17 cellular contexts compared by ENCODE assay signal in genomic region chr4:132015321-132015720, GRCh38.
DNase-seq lines count a peak whose midpoint lies in the region; ATAC-seq, FAIRE-seq and TF ChIP-seq lines count a peak whose summit lies in the region.
"Had no signal": no experiment of that assay in that cellular context is flagged by ENCODE, and none has a peak within 500 bp of the region (broad histone marks: within the 10 kb centered on the region; RNA-seq: fewer than 3 reads in every experiment).

No MANE protein-coding gene starts in this region.

- H3K36me3 ChIP-seq in DND-41 (ENCODE audit: insufficient read depth, low read length): no peaks in the 10 kb centered on the region
- peaks cover 4% of the 10 kb centered on the region; the same call in 1 of the 2 replicates for H3K36me3 ChIP-seq in OCI-LY1 (ENCODE audit: insufficient read depth, low read length)
- H3K36me3 ChIP-seq in keratinocyte (ENCODE audit: control insufficient read depth in 2 of 2, extremely low read depth in 1 of 2, insufficient read depth in 2 of 2, low read length in 2 of 2): no peaks in the 10 kb centered on the region
- H3K36me3 ChIP-seq in PC-3 (ENCODE audit: low read depth, low read length): no peaks in the 10 kb centered on the region
- no peaks in the 10 kb centered on the region for H3K36me3 ChIP-seq in CD8-positive, alpha-beta T cell (ENCODE audit: insufficient read depth, low read length)
- H3K36me3 ChIP-seq in body of pancreas (replicated peaks in 1 of 2; ENCODE audit: insufficient read depth in 1 of 2, low read depth in 2 of 2): no peaks in the 10 kb centered on the region

- H2AFZ ChIP-seq in DND-41 (ENCODE audit: low read depth, low read length) (peak overlapping the region; percentile 33; the same call in 1 of the 2 replicates), OCI-LY1 (ENCODE audit: low read length) (peak overlapping the region; percentile 80), keratinocyte (ENCODE audit: control insufficient read depth, low read length) (peak overlapping the region; percentile 18), PC-3 (ENCODE audit: low read length) (no peak overlapping the region)

- H3K4me3 ChIP-seq in DND-41 (ENCODE audit: low read depth in 1 of 2, low read length in 2 of 2) (no peak overlapping the region), OCI-LY1 (ENCODE audit: low read depth, low read length, poor library complexity, severe bottlenecking) (no peak overlapping the region), keratinocyte (ENCODE audit: control insufficient read depth in 2 of 3, extremely low read depth in 1 of 3, insufficient read depth in 2 of 3, low read depth in 1 of 3, low read length in 3 of 3) (no peak overlapping the region), PC-3 (ENCODE audit: low read length) (no peak overlapping the region), body of pancreas (no peak overlapping the region)
- H3K4me3 ChIP-seq in CD8-positive, alpha-beta T cell (ENCODE audit: low read depth, low read length): no peak overlapping the region

- no peak overlapping the region for H3K27ac Mint-ChIP-seq in CD8-positive, alpha-beta T cell
- H3K27ac Mint-ChIP-seq: CD4-positive, alpha-beta T cell; H9 had no signal

- H3K9ac ChIP-seq in DND-41 (ENCODE audit: low read depth, low read length) (no peak overlapping the region), OCI-LY1 (ENCODE audit: low read length) (no peak overlapping the region), keratinocyte (ENCODE audit: control insufficient read depth, extremely low read depth, insufficient read depth, low read length) (no peak overlapping the region), PC-3 (ENCODE audit: low read length) (no peak overlapping the region)

- no peaks in the 10 kb centered on the region for H3K36me3 Mint-ChIP-seq in CD8-positive, alpha-beta T cell

- H3K27ac ChIP-seq in DND-41 (ENCODE audit: low read length) (no peak overlapping the region), OCI-LY1 (ENCODE audit: low read depth, low read length, poor library complexity, severe bottlenecking) (no peak overlapping the region), keratinocyte (ENCODE audit: control insufficient read depth, insufficient read depth, low read length) (no peak overlapping the region), PC-3 (ENCODE audit: low read length) (no peak overlapping the region), body of pancreas (no peak overlapping the region)
- no peak overlapping the region for H3K27ac ChIP-seq in CD8-positive, alpha-beta T cell (ENCODE audit: low read depth, low read length)
- H3K27ac ChIP-seq: C4-2B had no signal

- no peak overlapping the region for H3K4me3 Mint-ChIP-seq in CD8-positive, alpha-beta T cell
- H3K4me3 Mint-ChIP-seq: CD4-positive, alpha-beta T cell; H9 had no signal

- no peaks in the 10 kb centered on the region for H3K27me3 ChIP-seq in DND-41 (ENCODE audit: insufficient read depth, low read length, poor library complexity)
- H3K27me3 ChIP-seq in OCI-LY1 (ENCODE audit: insufficient read depth, low read length): no peaks in the 10 kb centered on the region
- H3K27me3 ChIP-seq in keratinocyte (ENCODE audit: control insufficient read depth, extremely low read depth, insufficient read depth, low read length): no peaks in the 10 kb centered on the region
- H3K27me3 ChIP-seq in PC-3 (ENCODE audit: low read length): no peaks in the 10 kb centered on the region
- H3K27me3 ChIP-seq in CD8-positive, alpha-beta T cell (ENCODE audit: insufficient read depth, low read length): no peaks in the 10 kb centered on the region
- H3K27me3 ChIP-seq in body of pancreas: no peaks in the 10 kb centered on the region

- FAIRE-seq in keratinocyte (lab: Jason Lieb, UNC): no peak
- FAIRE-seq: A204.1, G401.6, GM12891, GM19239, H1 had no signal

- no peak for TF ChIP-seq CTCF in DND-41 (IDR thresholded peaks at IDR 0.05; ENCODE audit: borderline replicate concordance, extremely low read depth, low read length, poor library complexity, severe bottlenecking)
- no peak for TF ChIP-seq CTCF in OCI-LY1 (IDR thresholded peaks at IDR 0.05; ENCODE audit: low read length)
- TF ChIP-seq CTCF in keratinocyte (optimal IDR thresholded peaks at IDR 0.05 in 1 of 3, IDR thresholded peaks at IDR 0.05 in 1 of 3, conservative IDR thresholded peaks at IDR 0.05 in 1 of 3; ENCODE audit: extremely low read depth in 1 of 3, insufficient read depth in 2 of 3, low read length in 3 of 3): no peak
- no peak for TF ChIP-seq CTCF in PC-3 (conservative IDR thresholded peaks at IDR 0.05; ENCODE audit: low read depth, low read length)
- no peak for TF ChIP-seq CTCF in CD8-positive, alpha-beta T cell (IDR thresholded peaks at IDR 0.05)
- no peak for TF ChIP-seq CTCF in body of pancreas (IDR thresholded peaks at IDR 0.05)

- intact Hi-C loops in PC-3 (cut with micrococcal nuclease) (no loop called here), body of pancreas (cut with DNase I) (no loop called here)
- intact Hi-C loops in CD8-positive, alpha-beta T cell (cut with DNase I, micrococcal nuclease): no loop called here

- no peaks in the 10 kb centered on the region for H3K79me2 ChIP-seq in DND-41 (ENCODE audit: insufficient read depth, low read length)
- H3K79me2 ChIP-seq in OCI-LY1 (ENCODE audit: insufficient read depth, low read length): no peaks in the 10 kb centered on the region
- no peaks in the 10 kb centered on the region for H3K79me2 ChIP-seq in keratinocyte (ENCODE audit: control insufficient read depth, insufficient read depth, low read length)
- H3K79me2 ChIP-seq in PC-3 (ENCODE audit: low read length): no peaks in the 10 kb centered on the region

- dilution Hi-C loops in keratinocyte (cut with MboI; ENCODE audit: extremely low pct_ligation_motif_present, low sequenced_read_pairs): no loop called here

- no peaks in the 10 kb centered on the region for H3K9me2 ChIP-seq in OCI-LY1 (ENCODE audit: low read depth, low read length)
- no peaks in the 10 kb centered on the region for H3K9me2 ChIP-seq in PC-3 (replicated peaks; ENCODE audit: low read length)

- H3K9me3 ChIP-seq in DND-41 (ENCODE audit: insufficient read depth, low read length, severe bottlenecking) (peaks cover 3% of the 10 kb centered on the region), OCI-LY1 (ENCODE audit: low read length) (peaks cover 11% of the 10 kb centered on the region), keratinocyte (ENCODE audit: control insufficient read depth, low read depth, low read length) (no peaks in the 10 kb centered on the region), PC-3 (ENCODE audit: low read length) (no peaks in the 10 kb centered on the region), body of pancreas (no peaks in the 10 kb centered on the region)
- no peaks in the 10 kb centered on the region for H3K9me3 ChIP-seq in CD8-positive, alpha-beta T cell (ENCODE audit: low read length)

- DNase-seq in DND-41 (no peak), keratinocyte (ENCODE audit: low read depth, low spot score) (no peak), PC-3 (no peak), body of pancreas (no peak)
- DNase-seq in CD8-positive, alpha-beta T cell: no peak
- DNase-seq: AML-193; CD4-positive, alpha-beta T cell; DMS 273 treated with DMSO at 0.1 percent for 48 hours; DMS53; H9 had no signal

- CTCF ChIA-PET in PC-3 (lab: Charles Lee): no interaction called here
- CTCF ChIA-PET in CD8-positive, alpha-beta T cell (lab: Charles Lee): no interaction called here

- H3K27me3 Mint-ChIP-seq in CD8-positive, alpha-beta T cell (ENCODE audit: low read depth): no peaks in the 10 kb centered on the region
- H3K27me3 Mint-ChIP-seq: CD4-positive, alpha-beta T cell had no signal

- no peaks in the 10 kb centered on the region for H3K9me1 ChIP-seq in keratinocyte (ENCODE audit: control insufficient read depth, extremely low read depth, insufficient read depth, low read length)

- H4K20me1 ChIP-seq in DND-41 (ENCODE audit: insufficient read depth, low read length) (no peaks in the 10 kb centered on the region), OCI-LY1 (ENCODE audit: insufficient read depth, low read length) (no peaks in the 10 kb centered on the region), keratinocyte (ENCODE audit: control insufficient read depth, extremely low read depth, insufficient read depth, low read length) (no peaks in the 10 kb centered on the region), PC-3 (ENCODE audit: low read length) (no peaks in the 10 kb centered on the region)

- TF ChIP-seq POLR2A in body of pancreas (IDR thresholded peaks at IDR 0.05): no peak

- H3F3A ChIP-seq in OCI-LY1 (ENCODE audit: insufficient read depth, low read length): no peaks in the 10 kb centered on the region
- H3F3A ChIP-seq in PC-3 (ENCODE audit: low read length, unreplicated experiment): no peaks in the 10 kb centered on the region

- ATAC-seq in DND-41 (ENCODE audit: insufficient read depth, low read depth) (no peak), PC-3 (no peak), body of pancreas (no peak)
- no peak for ATAC-seq in CD8-positive, alpha-beta T cell

- H3K4me1 ChIP-seq in DND-41 (ENCODE audit: insufficient read depth, low read length) (no peaks in the 10 kb centered on the region; the same call in 1 of the 2 replicates), OCI-LY1 (ENCODE audit: insufficient read depth, low read length, severe bottlenecking) (no peaks in the 10 kb centered on the region), keratinocyte (ENCODE audit: control insufficient read depth, extremely low read depth, insufficient read depth, low read length) (no peaks in the 10 kb centered on the region), PC-3 (ENCODE audit: insufficient read depth, low read length) (no peaks in the 10 kb centered on the region), body of pancreas (no peaks in the 10 kb centered on the region)
- H3K4me1 ChIP-seq in CD8-positive, alpha-beta T cell (ENCODE audit: insufficient read depth, low read length): no peaks in the 10 kb centered on the region

- H3K9me3 Mint-ChIP-seq in CD8-positive, alpha-beta T cell: no peaks in the 10 kb centered on the region
- H3K9me3 Mint-ChIP-seq: CD4-positive, alpha-beta T cell; H9 had no signal

- POLR2A ChIA-PET in PC-3 (lab: Charles Lee; ENCODE audit: unreplicated experiment): no interaction called here
- POLR2A ChIA-PET in CD8-positive, alpha-beta T cell (lab: Charles Lee): no interaction called here

- no peaks in the 10 kb centered on the region for H3K4me1 Mint-ChIP-seq in CD8-positive, alpha-beta T cell (ENCODE audit: low read depth)
- H3K4me1 Mint-ChIP-seq: H9 had no signal

- H3K4me2 ChIP-seq in DND-41 (ENCODE audit: insufficient read depth, low read length) (no peak overlapping the region), OCI-LY1 (ENCODE audit: low read length) (no peak overlapping the region), keratinocyte (ENCODE audit: control insufficient read depth, extremely low read depth, insufficient read depth, low read depth, low read length) (no peak overlapping the region), PC-3 (ENCODE audit: low read length) (no peak overlapping the region)

- no TSS peak for BruUV-seq in PC-3 (replicated peaks; lab: Mats Ljungman, UMichigan)
